ENCODE assay signal across 1 cellular context in genomic region chr9:107282268-107282667, GRCh38.
TF ChIP-seq lines count a peak whose summit lies in the region.

No MANE protein-coding gene starts in this region.

TF ChIP-seq in H1, 55 proteins besides CTCF, POLR2A, EP300 and RAD21 (continued from another document):
- TF ChIP-seq CHD7 (IDR thresholded peaks at IDR 0.05; ENCODE audit: insufficient replicate concordance, low read length), result no peak
